ENCODE assay signal across 19 cellular contexts in the genomic region with DNA sequence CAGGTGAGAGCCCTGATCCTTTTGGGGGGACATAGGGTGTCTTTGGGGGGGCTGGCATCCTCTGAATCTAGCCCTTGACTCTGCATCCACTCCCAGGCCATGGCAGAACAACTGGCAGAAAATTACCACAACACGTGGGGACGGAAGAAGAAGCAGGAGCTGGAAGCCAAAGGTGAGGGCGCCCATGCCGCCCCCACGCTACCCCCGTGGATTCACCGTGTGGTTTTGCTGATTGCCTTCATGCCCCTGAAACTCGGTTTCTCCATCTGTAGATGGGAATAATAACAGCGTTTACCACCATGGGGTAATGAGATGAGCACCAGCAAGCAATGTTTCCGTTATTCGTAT.
A peak's percentile ranks its signal among the peaks of the same experiment; 100 is the strongest.
DNase-seq lines count a peak whose midpoint lies in the region; ATAC-seq and TF ChIP-seq lines count a peak whose summit lies in the region.
"Had no signal": no experiment of that assay in that cellular context is flagged by ENCODE, and none has a peak within 500 bp of the region (broad histone marks: within the 10 kb centered on the region; RNA-seq: fewer than 3 reads in every experiment).

No MANE protein-coding gene starts in this region.

- peaks cover 3% of the 10 kb centered on the region; the same call in 1 of the 2 replicates for H3K9me2 ChIP-seq in GM23338 (ENCODE audit: insufficient read depth)

- peaks cover 22% of the 10 kb centered on the region for H3K27me3 Mint-ChIP-seq in GM23338 (ENCODE audit: insufficient read depth, low read depth, poor library complexity)

- no peaks in the 10 kb centered on the region for H3K27me3 ChIP-seq in BLaER1
- no peaks in the 10 kb centered on the region for H3K27me3 ChIP-seq in GM23338 (ENCODE audit: insufficient read depth)
- H3K27me3 ChIP-seq in NT2/D1 (ENCODE audit: insufficient read depth, insufficient read length): no peaks in the 10 kb centered on the region
- H3K27me3 ChIP-seq: adrenal gland, testis had no signal

- H3K27ac Mint-ChIP-seq in GM23338: no peak overlapping the region
- H3K27ac Mint-ChIP-seq: brain; CD8-positive, alpha-beta T cell; HFFc6; mesothelial cell of epicardium had no signal

- H3K9ac ChIP-seq in BLaER1 (no peak overlapping the region), NT2/D1 (ENCODE audit: insufficient read length, low read depth) (peak overlapping the region; percentile 56)

- peak overlapping the region; percentile 38 for H3K4me3 ChIP-seq in BLaER1
- 0 out of 2 replicates have a peak overlapping the region, but pooled peaks have one; percentile 20 for H3K4me3 ChIP-seq in GM23338
- no peak overlapping the region for H3K4me3 ChIP-seq in NT2/D1 (ENCODE audit: insufficient read length, low read depth)
- peak overlapping the region; percentile 36 for H3K4me3 ChIP-seq in coronary artery
- H3K4me3 ChIP-seq: adrenal gland had no signal

- H4K20me1 ChIP-seq in BLaER1 (no peaks in the 10 kb centered on the region), GM23338 (replicated peaks; ENCODE audit: insufficient read depth) (no peaks in the 10 kb centered on the region; the same call in 1 of the 2 replicates)

- H3K36me3 Mint-ChIP-seq in GM23338 (ENCODE audit: low read depth): peaks cover 91% of the 10 kb centered on the region
- H3K36me3 Mint-ChIP-seq: CD8-positive, alpha-beta T cell; mesothelial cell of epicardium; naive B cell had no signal

- no peaks in the 10 kb centered on the region; the same call in 2 of the 3 replicates for H3K9me3 Mint-ChIP-seq in GM23338
- H3K9me3 Mint-ChIP-seq: activated CD4-positive, alpha-beta T cell treated with anti-CD3 and anti-CD28 coated beads, Interleukin-2, amount 10 ng/mL, durations not matched to agents 7 days and 5 days; activated T-cell treated with anti-CD3 and anti-CD28 coated beads, Interleukin-2, amount 50 U/mL, for 4 hours; CD8-positive, alpha-beta T cell; HFFc6; mesothelial cell of epicardium had no signal

- TF ChIP-seq CTCF in GM23338 (conservative IDR thresholded peaks at IDR 0.05; ENCODE audit: low read depth in 2 of 2) (no peak), coronary artery (IDR thresholded peaks at IDR 0.05) (no peak)

- H3K27ac ChIP-seq in BLaER1: 0 out of 2 replicates have a peak overlapping the region, but pooled peaks have one; percentile 26
- peak overlapping the region; percentile 80 for H3K27ac ChIP-seq in GM23338 (ENCODE audit: low read depth)
- no peak overlapping the region for H3K27ac ChIP-seq in coronary artery
- H3K27ac ChIP-seq: adrenal gland, testis, VCaP had no signal

- no peak for DNase-seq in GM23338 (ENCODE audit: low spot score)
- DNase-seq in NT2/D1 (ENCODE audit: low read depth, low spot score): no peak
- DNase-seq in coronary artery (ENCODE audit: low spot score): no peak
- no peak for DNase-seq in RPMI8226
- no peak for DNase-seq in SIG-M5 (lab: John Stamatoyannopoulos, UW)
- DNase-seq in AG08395 (ENCODE audit: low spot score): no peak
- DNase-seq: activated T-cell treated with anti-CD3 and anti-CD28 coated beads, Interleukin-2, amount 50 U/mL, for 4 hours; NCI-H1092 treated with DMSO at 0.1 percent for 48 hours had no signal

- no peak overlapping the region for H2AFZ ChIP-seq in GM23338

- H3K4me2 ChIP-seq in BLaER1: peak overlapping the region; percentile 62
- H3K4me2 ChIP-seq in GM23338: peak overlapping the region; percentile 33

- H3K79me2 ChIP-seq in GM23338 (replicated peaks; ENCODE audit: insufficient read depth): no peaks in the 10 kb centered on the region

- no peaks in the 10 kb centered on the region for H3K9me3 ChIP-seq in BLaER1
- no peaks in the 10 kb centered on the region for H3K9me3 ChIP-seq in NT2/D1 (ENCODE audit: insufficient read depth, low read length)
- H3K9me3 ChIP-seq: adrenal gland, testis had no signal

- peaks cover 10% of the 10 kb centered on the region; the same call in 2 of the 3 replicates for H3K4me1 Mint-ChIP-seq in GM23338
- H3K4me1 Mint-ChIP-seq: mesothelial cell of epicardium had no signal

- H3K4me1 ChIP-seq in BLaER1 (peaks cover 10% of the 10 kb centered on the region), GM23338 (ENCODE audit: insufficient read depth) (no peaks in the 10 kb centered on the region; the same call in 1 of the 2 replicates), NT2/D1 (ENCODE audit: insufficient read depth, insufficient read length) (peaks cover 3% of the 10 kb centered on the region)
- H3K4me1 ChIP-seq: adrenal gland, testis had no signal

- H3K36me3 ChIP-seq in BLaER1 (no peaks in the 10 kb centered on the region), GM23338 (ENCODE audit: insufficient read depth) (peaks cover 15% of the 10 kb centered on the region), NT2/D1 (ENCODE audit: insufficient read depth, insufficient read length, low read length) (no peaks in the 10 kb centered on the region)
- H3K36me3 ChIP-seq: adrenal gland had no signal

- peaks cover 20% of the 10 kb centered on the region; the same call in 1 of the 2 replicates for H3F3A ChIP-seq in GM23338 (replicated peaks; ENCODE audit: low read depth)

- ATAC-seq in GM23338: no peak
- ATAC-seq in HG03108 (IDR thresholded peaks at IDR 0.05; ENCODE audit: unreplicated experiment): no peak

- H3K4me3 Mint-ChIP-seq in GM23338: 0 out of 3 replicates have a peak overlapping the region, but pooled peaks have one; percentile 23
- H3K4me3 Mint-ChIP-seq: activated CD4-positive, alpha-beta T cell treated with anti-CD3 and anti-CD28 coated beads, Interleukin-2, amount 10 ng/mL, durations not matched to agents 7 days and 5 days; activated T-cell treated with anti-CD3 and anti-CD28 coated beads, Interleukin-2, amount 50 U/mL, for 4 hours; brain; CD8-positive, alpha-beta T cell; HFFc6; mesothelial cell of epicardium had no signal

TF ChIP-seq in GM23338, 12 proteins besides CTCF, POLR2A, EP300 and RAD21:
- no peak for TF ChIP-seq EZH2 (IDR thresholded peaks at IDR 0.05; ENCODE audit: low read depth, unreplicated experiment)
- TF ChIP-seq EZH2phosphoT487 (IDR thresholded peaks at IDR 0.05; ENCODE audit: unreplicated experiment): no peak
- no peak for TF ChIP-seq POLR2AphosphoS5 (IDR thresholded peaks at IDR 0.05; ENCODE audit: low read depth)
- no peak for TF ChIP-seq JUNB (IDR thresholded peaks at IDR 0.05; ENCODE audit: unreplicated experiment)
- TF ChIP-seq CREB1 (CRISPR knock-in tag; IDR thresholded peaks at IDR 0.05; ENCODE audit: low read depth): no peak

Comparison
In these comparisons a context has a peak if more than half of its experiments do, and no peak if none do; other contexts are left out.
1. H3K27ac ChIP-seq: peak in BLaER1 (single experiment) and GM23338 (single experiment); none in coronary artery (0 of 2).